Comparison of ENCODE assay signal across 2 cellular contexts in genomic region chr5:32228816-32229215, GRCh38.
TF ChIP-seq lines count a peak whose summit lies in the region.

No MANE protein-coding gene starts in this region.

TF ChIP-seq in liver, 16 proteins besides CTCF, POLR2A, EP300 and RAD21:
- no peak for TF ChIP-seq JUND (IDR thresholded peaks at IDR 0.05)
- TF ChIP-seq REST (IDR thresholded peaks at IDR 0.05), result no peak
- TF ChIP-seq, protein P1, sequence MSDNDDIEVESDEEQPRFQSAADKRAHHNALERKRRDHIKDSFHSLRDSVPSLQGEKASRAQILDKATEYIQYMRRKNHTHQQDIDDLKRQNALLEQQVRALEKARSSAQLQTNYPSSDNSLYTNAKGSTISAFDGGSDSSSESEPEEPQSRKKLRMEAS (IDR thresholded peaks at IDR 0.05), result no peak
- TF ChIP-seq HNF4A (conservative IDR thresholded peaks at IDR 0.05), result no peak
- TF ChIP-seq TAF1 (conservative IDR thresholded peaks at IDR 0.05), result no peak

TF ChIP-seq in HepG2, 621 proteins besides CTCF, POLR2A, EP300 and RAD21:
- TF ChIP-seq ZNF282 (IDR thresholded peaks at IDR 0.05; ENCODE audit: partially characterized antibody), result no peak
- TF ChIP-seq, protein P2, sequence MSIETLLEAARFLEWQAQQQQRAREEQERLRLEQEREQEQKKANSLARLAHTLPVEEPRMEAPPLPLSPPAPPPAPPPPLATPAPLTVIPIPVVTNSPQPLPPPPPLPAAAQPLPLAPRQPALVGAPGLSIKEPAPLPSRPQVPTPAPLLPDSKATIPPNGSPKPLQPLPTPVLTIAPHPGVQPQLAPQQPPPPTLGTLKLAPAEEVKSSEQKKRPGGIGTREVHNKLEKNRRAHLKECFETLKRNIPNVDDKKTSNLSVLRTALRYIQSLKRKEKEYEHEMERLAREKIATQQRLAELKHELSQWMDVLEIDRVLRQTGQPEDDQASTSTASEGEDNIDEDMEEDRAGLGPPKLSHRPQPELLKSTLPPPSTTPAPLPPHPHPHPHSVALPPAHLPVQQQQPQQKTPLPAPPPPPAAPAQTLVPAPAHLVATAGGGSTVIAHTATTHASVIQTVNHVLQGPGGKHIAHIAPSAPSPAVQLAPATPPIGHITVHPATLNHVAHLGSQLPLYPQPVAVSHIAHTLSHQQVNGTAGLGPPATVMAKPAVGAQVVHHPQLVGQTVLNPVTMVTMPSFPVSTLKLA (IDR thresholded peaks at IDR 0.05), result no peak
- TF ChIP-seq ZBTB46 (CRISPR knock-in tag; IDR thresholded peaks at IDR 0.05; ENCODE audit: borderline replicate concordance), result no peak
- no peak for TF ChIP-seq ZNF713 (CRISPR knock-in tag; IDR thresholded peaks at IDR 0.05)
- TF ChIP-seq, protein P3, sequence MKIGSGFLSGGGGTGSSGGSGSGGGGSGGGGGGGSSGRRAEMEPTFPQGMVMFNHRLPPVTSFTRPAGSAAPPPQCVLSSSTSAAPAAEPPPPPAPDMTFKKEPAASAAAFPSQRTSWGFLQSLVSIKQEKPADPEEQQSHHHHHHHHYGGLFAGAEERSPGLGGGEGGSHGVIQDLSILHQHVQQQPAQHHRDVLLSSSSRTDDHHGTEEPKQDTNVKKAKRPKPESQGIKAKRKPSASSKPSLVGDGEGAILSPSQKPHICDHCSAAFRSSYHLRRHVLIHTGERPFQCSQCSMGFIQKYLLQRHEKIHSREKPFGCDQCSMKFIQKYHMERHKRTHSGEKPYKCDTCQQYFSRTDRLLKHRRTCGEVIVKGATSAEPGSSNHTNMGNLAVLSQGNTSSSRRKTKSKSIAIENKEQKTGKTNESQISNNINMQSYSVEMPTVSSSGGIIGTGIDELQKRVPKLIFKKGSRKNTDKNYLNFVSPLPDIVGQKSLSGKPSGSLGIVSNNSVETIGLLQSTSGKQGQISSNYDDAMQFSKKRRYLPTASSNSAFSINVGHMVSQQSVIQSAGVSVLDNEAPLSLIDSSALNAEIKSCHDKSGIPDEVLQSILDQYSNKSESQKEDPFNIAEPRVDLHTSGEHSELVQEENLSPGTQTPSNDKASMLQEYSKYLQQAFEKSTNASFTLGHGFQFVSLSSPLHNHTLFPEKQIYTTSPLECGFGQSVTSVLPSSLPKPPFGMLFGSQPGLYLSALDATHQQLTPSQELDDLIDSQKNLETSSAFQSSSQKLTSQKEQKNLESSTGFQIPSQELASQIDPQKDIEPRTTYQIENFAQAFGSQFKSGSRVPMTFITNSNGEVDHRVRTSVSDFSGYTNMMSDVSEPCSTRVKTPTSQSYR (CRISPR knock-in tag; IDR thresholded peaks at IDR 0.05; ENCODE audit: borderline replicate concordance), result no peak
- TF ChIP-seq, protein P4, sequence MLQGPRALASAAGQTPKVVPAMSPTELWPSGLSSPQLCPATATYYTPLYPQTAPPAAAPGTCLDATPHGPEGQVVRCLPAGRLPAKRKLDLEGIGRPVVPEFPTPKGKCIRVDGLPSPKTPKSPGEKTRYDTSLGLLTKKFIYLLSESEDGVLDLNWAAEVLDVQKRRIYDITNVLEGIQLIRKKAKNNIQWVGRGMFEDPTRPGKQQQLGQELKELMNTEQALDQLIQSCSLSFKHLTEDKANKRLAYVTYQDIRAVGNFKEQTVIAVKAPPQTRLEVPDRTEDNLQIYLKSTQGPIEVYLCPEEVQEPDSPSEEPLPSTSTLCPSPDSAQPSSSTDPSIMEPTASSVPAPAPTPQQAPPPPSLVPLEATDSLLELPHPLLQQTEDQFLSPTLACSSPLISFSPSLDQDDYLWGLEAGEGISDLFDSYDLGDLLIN (CRISPR knock-in tag; IDR thresholded peaks at IDR 0.05; ENCODE audit: borderline replicate concordance), result no peak
- no peak for TF ChIP-seq ZNF18 (CRISPR knock-in tag; IDR thresholded peaks at IDR 0.05; ENCODE audit: insufficient replicate concordance)
- TF ChIP-seq ZNF576 (CRISPR knock-in tag; IDR thresholded peaks at IDR 0.05), result no peak
- TF ChIP-seq ZNF124 (CRISPR knock-in tag; IDR thresholded peaks at IDR 0.05), result no peak
- no peak for TF ChIP-seq POGZ (CRISPR knock-in tag; IDR thresholded peaks at IDR 0.05)
TF ChIP-seq in HepG2: peak in this region for 0.
